ENCODE assay signal across 17 cellular contexts in genomic region chr13:93004919-93005318, GRCh38.
DNase-seq lines count a peak whose midpoint lies in the region; ATAC-seq, FAIRE-seq and TF ChIP-seq lines count a peak whose summit lies in the region.
"Had no signal": no experiment of that assay in that cellular context is flagged by ENCODE, and none has a peak within 500 bp of the region (broad histone marks: within the 10 kb centered on the region; RNA-seq: fewer than 3 reads in every experiment).

No MANE protein-coding gene starts in this region.

- H3K9ac ChIP-seq in keratinocyte (ENCODE audit: control insufficient read depth, extremely low read depth, insufficient read depth, low read length), result no peak overlapping the region

- no peaks in the 10 kb centered on the region for H3K4me1 ChIP-seq in keratinocyte (ENCODE audit: control insufficient read depth, extremely low read depth, insufficient read depth, low read length)
- H3K4me1 ChIP-seq: SJCRH30 had no signal

- H3K36me3 ChIP-seq in keratinocyte (ENCODE audit: control insufficient read depth in 2 of 2, extremely low read depth in 1 of 2, insufficient read depth in 2 of 2, low read length in 2 of 2), result no peaks in the 10 kb centered on the region
- H3K36me3 ChIP-seq in H7 (replicated peaks; ENCODE audit: control insufficient read depth, insufficient read depth, low read length), result no peaks in the 10 kb centered on the region
- H3K36me3 ChIP-seq: SJCRH30 had no signal

- H3K27me3 ChIP-seq in keratinocyte (ENCODE audit: control insufficient read depth, extremely low read depth, insufficient read depth, low read length) (no peaks in the 10 kb centered on the region), H7 (ENCODE audit: control insufficient read depth, insufficient read depth, low read length) (no peaks in the 10 kb centered on the region)
- H3K27me3 ChIP-seq: SJCRH30 had no signal

- no peak for FAIRE-seq in keratinocyte (lab: Jason Lieb, UNC)
- no peak for FAIRE-seq in frontal cortex (lab: Jason Lieb, UNC)
- FAIRE-seq: K562 had no signal

- peak; percentile 0 for DNase-seq in Caki2 (ENCODE audit: low read depth)
- DNase-seq in Jurkat, Clone E6-1 (ENCODE audit: low read depth, low spot score), result peak; percentile 7
- DNase-seq in amniotic epithelial cell (ENCODE audit: low read depth), result peak; percentile 28
- DNase-seq in keratinocyte (ENCODE audit: low read depth, low spot score), result no peak
- no peak for DNase-seq in H7
- no peak for DNase-seq in activated CD4-positive, alpha-beta T cell treated with anti-CD3 and anti-CD28 coated beads for 1 hour
- DNase-seq in frontal cortex (ENCODE audit: low spot score in 2 of 2), result no peak
- DNase-seq: activated T-cell treated with anti-CD3 and anti-CD28 coated beads, Interleukin-2, amount 50 U/mL, for 1 hour; amygdala; hypothalamus; NCI-H2227 treated with DMSO at 0.1 percent for 48 hours; retina; stimulated activated CD4-positive, alpha-beta T cell treated with anti-CD3 and anti-CD28 coated beads, Interleukin-4, amount 100 ng/mL, for 4 hours; stimulated activated naive CD8-positive, alpha-beta T cell treated with anti-CD3 and anti-CD28 coated beads, Interleukin-15, amount 100 ng/mL, for 72 hours had no signal

- H3K4me2 ChIP-seq in keratinocyte (ENCODE audit: control insufficient read depth, extremely low read depth, insufficient read depth, low read depth, low read length), result no peak overlapping the region

- no peak for ATAC-seq in HG03469 (IDR thresholded peaks at IDR 0.05; ENCODE audit: unreplicated experiment)
- ATAC-seq: K562; stimulated activated naive CD8-positive, alpha-beta T cell treated with anti-CD3 and anti-CD28 coated beads, Interleukin-15, amount 100 ng/mL, for 72 hours had no signal

- dilution Hi-C loops in keratinocyte (cut with MboI; ENCODE audit: extremely low pct_ligation_motif_present, low sequenced_read_pairs), result no loop called here

- H4K20me1 ChIP-seq in keratinocyte (ENCODE audit: control insufficient read depth, extremely low read depth, insufficient read depth, low read length), result no peaks in the 10 kb centered on the region

- no peaks in the 10 kb centered on the region for H3K9me3 ChIP-seq in keratinocyte (ENCODE audit: control insufficient read depth, low read depth, low read length)

- no peak overlapping the region for H2AFZ ChIP-seq in keratinocyte (ENCODE audit: control insufficient read depth, low read length)

- H3K27ac ChIP-seq in keratinocyte (ENCODE audit: control insufficient read depth, insufficient read depth, low read length), result no peak overlapping the region
- H3K27ac ChIP-seq: SJCRH30 had no signal

- no peak overlapping the region for H3K4me3 ChIP-seq in Jurkat, Clone E6-1 (ENCODE audit: low read length)
- no peak overlapping the region for H3K4me3 ChIP-seq in keratinocyte (ENCODE audit: control insufficient read depth in 2 of 3, extremely low read depth in 1 of 3, insufficient read depth in 2 of 3, low read depth in 1 of 3, low read length in 3 of 3)
- no peak overlapping the region for H3K4me3 ChIP-seq in H7 (ENCODE audit: insufficient read depth, low read depth, low read length)
- H3K4me3 ChIP-seq: K562, SJCRH30 had no signal

- in situ Hi-C loops in Caki2 (cut with HindIII; ENCODE audit: low pct_unique_long_range_greater_than_20kb, low sequenced_read_pairs), result no loop called here

- no peaks in the 10 kb centered on the region for H3K9me1 ChIP-seq in keratinocyte (ENCODE audit: control insufficient read depth, extremely low read depth, insufficient read depth, low read length)

- H3K79me2 ChIP-seq in keratinocyte (ENCODE audit: control insufficient read depth, insufficient read depth, low read length), result no peaks in the 10 kb centered on the region

- peak in 2 of 3 experiments; percentile 24 to 41 for TF ChIP-seq CTCF in keratinocyte (optimal IDR thresholded peaks at IDR 0.05 in 1 of 3, IDR thresholded peaks at IDR 0.05 in 1 of 3, conservative IDR thresholded peaks at IDR 0.05 in 1 of 3; ENCODE audit: extremely low read depth in 1 of 3, insufficient read depth in 2 of 3, low read length in 3 of 3)

Comparison
In these comparisons a context has a peak if more than half of its experiments do, and no peak if none do; other contexts are left out.
1. DNase-seq: peak in Caki2 (single experiment), Jurkat, Clone E6-1 (single experiment) and amniotic epithelial cell (single experiment); none in keratinocyte (single experiment), H7 (single experiment), activated CD4-positive, alpha-beta T cell treated with anti-CD3 and anti-CD28 coated beads for 1 hour (single experiment) and frontal cortex (0 of 2).